In the genomic region with DNA sequence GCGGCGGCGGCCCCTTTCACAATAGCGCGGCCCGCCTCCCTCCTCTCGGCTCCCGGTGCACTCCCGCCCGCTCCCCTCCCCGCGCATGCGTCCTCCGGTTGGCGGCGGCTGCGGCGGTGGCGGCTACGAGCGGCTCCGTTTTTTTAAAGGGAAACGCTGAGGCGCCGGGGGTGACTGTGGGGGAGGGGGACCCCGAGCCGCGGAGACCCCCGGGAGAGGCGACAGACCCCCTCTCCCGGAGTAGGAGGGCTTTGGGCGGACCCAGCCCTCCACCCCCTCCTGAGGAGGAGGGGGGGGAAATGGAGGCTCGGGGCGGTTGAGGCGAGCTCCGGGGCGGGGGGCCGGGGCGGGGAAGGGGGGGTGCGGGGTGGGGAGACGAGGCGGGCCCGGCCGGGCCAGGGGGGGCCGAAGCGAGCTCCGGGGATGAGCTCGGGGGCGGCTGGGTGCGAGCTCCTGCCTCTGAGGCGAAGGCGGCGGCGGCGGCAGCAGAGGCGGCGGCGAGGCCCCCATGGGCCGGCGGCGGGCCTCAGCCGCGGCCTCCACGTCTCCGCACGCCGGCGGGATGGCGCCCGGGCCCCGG, we compare ENCODE assay signal across 8 cellular contexts.
DNase-seq lines count a peak whose midpoint lies in the region; ATAC-seq lines count a peak whose summit lies in the region.

A gene with protein sequence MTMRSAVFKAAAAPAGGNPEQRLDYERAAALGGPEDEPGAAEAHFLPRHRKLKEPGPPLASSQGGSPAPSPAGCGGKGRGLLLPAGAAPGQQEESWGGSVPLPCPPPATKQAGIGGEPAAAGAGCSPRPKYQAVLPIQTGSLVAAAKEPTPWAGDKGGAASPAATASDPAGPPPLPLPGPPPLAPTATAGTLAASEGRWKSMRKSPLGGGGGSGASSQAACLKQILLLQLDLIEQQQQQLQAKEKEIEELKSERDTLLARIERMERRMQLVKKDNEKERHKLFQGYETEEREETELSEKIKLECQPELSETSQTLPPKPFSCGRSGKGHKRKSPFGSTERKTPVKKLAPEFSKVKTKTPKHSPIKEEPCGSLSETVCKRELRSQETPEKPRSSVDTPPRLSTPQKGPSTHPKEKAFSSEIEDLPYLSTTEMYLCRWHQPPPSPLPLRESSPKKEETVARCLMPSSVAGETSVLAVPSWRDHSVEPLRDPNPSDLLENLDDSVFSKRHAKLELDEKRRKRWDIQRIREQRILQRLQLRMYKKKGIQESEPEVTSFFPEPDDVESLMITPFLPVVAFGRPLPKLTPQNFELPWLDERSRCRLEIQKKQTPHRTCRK (plus strand): TSS at position 86 of the 580 bp plus-strand sequence. CDS start 642 bp downstream, outside the sequence.

- ATAC-seq in HG02840 (IDR thresholded peaks at IDR 0.05; ENCODE audit: low FRiP score, unreplicated experiment) (peak; percentile 63), GM18511 (IDR thresholded peaks at IDR 0.05; ENCODE audit: unreplicated experiment) (no peak)

- DNase-seq in GM04504 (ENCODE audit: low read depth) (peak; percentile 67), NCI-H2196 treated with DMSO at 0.1 percent for 48 hours (lab: John Stamatoyannopoulos, UW; ENCODE audit: unreplicated experiment) (peak; percentile 22), cerebellar cortex (ENCODE audit: low spot score) (peak; percentile 78), islet precursor cell (peak; percentile 91)
- peak; percentile 77 for DNase-seq in activated CD4-positive, alpha-beta T cell treated with anti-CD3 and anti-CD28 coated beads for 1 hour
- peak; percentile 68 to 78 for DNase-seq in stimulated activated CD4-positive, alpha-beta T cell treated with anti-CD3 and anti-CD28 coated beads, Interleukin-12 subunit alpha, Interleukin-12 subunit beta, amount 100 ng/mL, for 24 hours (ENCODE audit: low read depth in 2 of 2)

Comparison
In these comparisons a context has a peak if more than half of its experiments do, and no peak if none do; other contexts are left out.
1. DNase-seq: peak in every context shown above with its lines; median percentile 91 in islet precursor cell; 78 in cerebellar cortex; 77 in activated CD4-positive, alpha-beta T cell treated with anti-CD3 and anti-CD28 coated beads for 1 hour; 73 in stimulated activated CD4-positive, alpha-beta T cell treated with anti-CD3 and anti-CD28 coated beads, Interleukin-12 subunit alpha, Interleukin-12 subunit beta, amount 100 ng/mL, for 24 hours; 67 in GM04504; 22 in NCI-H2196 treated with DMSO at 0.1 percent for 48 hours.